ENCODE assay signal across 31 cellular contexts in genomic region chr3:4816306-4816705, GRCh38.
"Had no signal": no experiment of that assay in that cellular context is flagged by ENCODE, and none has a peak within 500 bp of the region (broad histone marks: within the 10 kb centered on the region; RNA-seq: fewer than 3 reads in every experiment).

No MANE protein-coding gene starts in this region.

- H3K79me2 ChIP-seq: hepatocyte, parathyroid adenoma had no signal

- DNase-seq: dermis blood vessel endothelial cell; effector memory CD4-positive, alpha-beta T cell; foreskin keratinocyte; heart left ventricle; left cardiac atrium; left lung; mesenchymal stem cell; mucosa of descending colon; naive B cell; right lobe of liver; small intestine; stimulated activated CD4-positive, alpha-beta T cell treated with anti-CD3 and anti-CD28 coated beads, Interleukin-12 subunit alpha, Interleukin-12 subunit beta, amount 100 ng/mL, for 4 hours; stimulated activated CD4-positive, alpha-beta T cell treated with anti-CD3 and anti-CD28 coated beads, Interleukin-1b, Interleukin-23, amount 100 ng/mL, for 48 hours; stimulated activated CD4-positive, alpha-beta T cell treated with anti-CD3 and anti-CD28 coated beads, Interleukin-4, amount 100 ng/mL, for 1 hour; stimulated activated CD8-positive, alpha-beta memory T cell treated with anti-CD3 and anti-CD28 coated beads, Interleukin-4, amount 100 ng/mL, for 48 hours; stimulated activated naive CD4-positive, alpha-beta T cell treated with Interleukin-2 at 50 U/mL for 16 hours; substantia nigra; testis; tibial artery had no signal

- H3K27me3 Mint-ChIP-seq: naive B cell; natural killer cell treated with Interleukin-12 subunit alpha and Interleukin-12 subunit beta and Interleukin-15 and Interleukin-18, amount 100 ng/mL, for 72 hours; type B pancreatic cell had no signal

- ATAC-seq: foreskin keratinocyte; gastroesophageal sphincter; heart left ventricle; left cardiac atrium; left lung; mucosa of descending colon; natural killer cell treated with Interleukin-12 subunit alpha and Interleukin-12 subunit beta and Interleukin-15 and Interleukin-18, amount 100 ng/mL, for 72 hours; right lobe of liver had no signal

- H3K36me3 ChIP-seq: neural progenitor cell had no signal

- H3K9me3 Mint-ChIP-seq: naive B cell; natural killer cell treated with Interleukin-12 subunit alpha and Interleukin-12 subunit beta and Interleukin-15 and Interleukin-18, amount 100 ng/mL, for 72 hours had no signal

- H3K4me3 Mint-ChIP-seq: mesothelial cell of epicardium; naive B cell; natural killer cell treated with Interleukin-12 subunit alpha and Interleukin-12 subunit beta and Interleukin-15 and Interleukin-18, amount 100 ng/mL, for 72 hours; neural progenitor cell; type B pancreatic cell had no signal

- H3K4me1 ChIP-seq: foreskin keratinocyte, neural progenitor cell, right lobe of liver had no signal

- H3K27ac ChIP-seq: coronary artery, esophagus muscularis mucosa, foreskin keratinocyte, gastroesophageal sphincter, heart left ventricle, hepatocyte, left lung, neural progenitor cell, parathyroid adenoma, right lobe of liver, testis, tibial artery had no signal

- H3K9me3 ChIP-seq: esophagus muscularis mucosa, right lobe of liver, testis, tibial artery had no signal

- H2AFZ ChIP-seq: hepatocyte, neural progenitor cell, parathyroid adenoma had no signal

- H3K4me3 ChIP-seq: coronary artery, esophagus muscularis mucosa, gastroesophageal sphincter, heart left ventricle, hepatocyte, left lung, mucosa of descending colon, neural progenitor cell, right lobe of liver, testis, tibial artery had no signal

- H3K27ac Mint-ChIP-seq: mesothelial cell of epicardium, neural progenitor cell, progenitor cell of endocrine pancreas, type B pancreatic cell had no signal

- FAIRE-seq: endothelial cell of umbilical vein, islet of Langerhans, small intestine had no signal

- H3K9ac ChIP-seq: neural progenitor cell, parathyroid adenoma had no signal

- H3K27me3 ChIP-seq: esophagus muscularis mucosa, gastroesophageal sphincter, heart left ventricle, hepatocyte, left lung, neural progenitor cell, right lobe of liver, testis, tibial artery had no signal

- H3K4me2 ChIP-seq: hepatocyte, neural progenitor cell had no signal
